In genomic region chr3:195876297-195877031, GRCh38 we compare ENCODE assay signal across 8 cellular contexts. TPM values are rescaled to one million over a fixed set of nuclear protein-coding genes. Genes with fewer than 3 reads are reported as not detected.
DNase-seq lines count a peak whose midpoint lies in the region; ATAC-seq and TF ChIP-seq lines count a peak whose summit lies in the region.

No MANE protein-coding gene starts in this region.

- no peaks in the 10 kb centered on the region for H3K27me3 ChIP-seq in neural progenitor cell

- no peaks in the 10 kb centered on the region for H3K79me2 ChIP-seq in neural progenitor cell (ENCODE audit: low read depth)

- no peaks in the 10 kb centered on the region for H3K4me1 Mint-ChIP-seq in neural progenitor cell

- no peak overlapping the region for H3K4me3 ChIP-seq in neural progenitor cell

- H3K27ac ChIP-seq in neural progenitor cell: no peak overlapping the region

- no peak overlapping the region for H3K4me2 ChIP-seq in neural progenitor cell

- peak overlapping the region; percentile 85 for H3K27ac Mint-ChIP-seq in neural progenitor cell

- TF ChIP-seq CTCF in neural progenitor cell (IDR thresholded peaks at IDR 0.05): no peak

- no peaks in the 10 kb centered on the region for H3K9me3 ChIP-seq in neural progenitor cell (ENCODE audit: low read depth)

- H2AFZ ChIP-seq in neural progenitor cell (replicated peaks): no peak overlapping the region

- no peaks in the 10 kb centered on the region for H3F3A ChIP-seq in neural progenitor cell (ENCODE audit: low read depth)

- peak; percentile 13 for DNase-seq in activated CD4-positive, alpha-beta T cell treated with anti-CD3 and anti-CD28 coated beads, Interleukin-2, amount 50 U/mL, for 1 hour
- DNase-seq in activated CD4-positive, alpha-beta T cell treated with anti-CD3 and anti-CD28 coated beads, Interleukin-2, amount 50 U/mL, for 4 hours: no peak
- DNase-seq in NCI-H460 (ENCODE audit: extremely low read depth, low read depth): peak; percentile 46
- DNase-seq in central memory CD4-positive, alpha-beta T cell: peak; percentile 31
- no peak for DNase-seq in neural progenitor cell (ENCODE audit: low spot score)
- no peak for DNase-seq in pons (ENCODE audit: low spot score)

- peaks cover 10% of the 10 kb centered on the region for H3K36me3 Mint-ChIP-seq in neural progenitor cell

- H3K4me3 Mint-ChIP-seq in neural progenitor cell: no peak overlapping the region

- H3K9me3 Mint-ChIP-seq in neural progenitor cell: no peaks in the 10 kb centered on the region

- H3K9ac ChIP-seq in neural progenitor cell: no peak overlapping the region

- H3K4me1 ChIP-seq in neural progenitor cell: no peaks in the 10 kb centered on the region

- no peaks in the 10 kb centered on the region for H4K20me1 ChIP-seq in neural progenitor cell (ENCODE audit: low read depth)

- no peak for ATAC-seq in HG02981 (IDR thresholded peaks at IDR 0.05; ENCODE audit: unreplicated experiment)
- ATAC-seq in GM21786 (IDR thresholded peaks at IDR 0.05; ENCODE audit: unreplicated experiment): no peak

- H3K36me3 ChIP-seq in neural progenitor cell: no peaks in the 10 kb centered on the region

- H3K27me3 Mint-ChIP-seq in neural progenitor cell (ENCODE audit: insufficient read depth, low read depth): peaks cover 4% of the 10 kb centered on the region

RNA-seq across cellular contexts. Expression of gene TNK2, which starts 31.9 kb away (rescaled TPM):
- total RNA-seq in NCI-H460 (2014; rRNA removed; shearing (Covaris generic)): 7.8 and 11.8 TPM in 2 replicates
- 23.6 and 30.3 TPM in 2 replicates for polyA plus RNA-seq in NCI-H460 (2014; cell fraction: nucleus; rRNA removed)
- 5.4 and 19.0 TPM in 2 replicates for total RNA-seq in neural progenitor cell (ENCODE audit: low replicate concordance)

Comparison
In these comparisons a context has a peak if more than half of its experiments do, and no peak if none do; other contexts are left out.
1. DNase-seq: peak in activated CD4-positive, alpha-beta T cell treated with anti-CD3 and anti-CD28 coated beads, Interleukin-2, amount 50 U/mL, for 1 hour (single experiment), NCI-H460 (single experiment) and central memory CD4-positive, alpha-beta T cell (single experiment); none in activated CD4-positive, alpha-beta T cell treated with anti-CD3 and anti-CD28 coated beads, Interleukin-2, amount 50 U/mL, for 4 hours (0 of 2), neural progenitor cell (single experiment) and pons (single experiment).